In genomic region chr19:1038995-1039645, GRCh38 we compare ENCODE assay signal across 10 cellular contexts. TPM values are rescaled to one million over a fixed set of nuclear protein-coding genes. Genes with fewer than 3 reads are reported as not detected.
DNase-seq lines count a peak whose midpoint lies in the region; ATAC-seq, FAIRE-seq and TF ChIP-seq lines count a peak whose summit lies in the region.
"Had no signal": no experiment of that assay in that cellular context is flagged by ENCODE, and none has a peak within 500 bp of the region (broad histone marks: within the 10 kb centered on the region; RNA-seq: fewer than 3 reads in every experiment).

No MANE protein-coding gene starts in this region.

- intact Hi-C loops in PC-3 (cut with micrococcal nuclease): no loop called here

- H3K36me3 ChIP-seq in GM06990 (ENCODE audit: control insufficient read depth, insufficient read depth, low read length) (peaks cover 18% of the 10 kb centered on the region), PC-3 (ENCODE audit: low read depth, low read length) (no peaks in the 10 kb centered on the region; the same call in 1 of the 2 replicates), H1 (ENCODE audit: control insufficient read depth in 2 of 4, insufficient read depth in 4 of 4, low read length in 3 of 4) (peaks cover 11 to 19% (median 17%) of the 10 kb centered on the region in 4 experiments)
- H3K36me3 ChIP-seq: pancreas had no signal

- CTCF ChIA-PET in PC-3 (lab: Charles Lee) (no interaction called here), H1 (lab: Charles Lee; ENCODE audit: partially characterized antibody) (interaction anchor here (0.8 to 4.8 kb wide), 10 partner anchors 9 to 223 kb away, joined by 3 to 27 read pairs (median 4); partner anchors contain the start of gene ARHGAP45)

- H3K4me2 ChIP-seq in PC-3 (ENCODE audit: low read length) (peak overlapping the region; percentile 95), H1 (ENCODE audit: insufficient read depth in 1 of 2, low read depth in 2 of 2, low read length in 2 of 2) (peak overlapping the region; percentile 64 to 90)

- no peak for TF ChIP-seq EP300 in H1 (IDR thresholded peaks at IDR 0.05; ENCODE audit: borderline replicate concordance in 1 of 2, low read depth in 2 of 2, low read length in 2 of 2)

- peak in 1 of 2 experiments; percentile 71; a peak in 2 of 3 replicates for TF ChIP-seq POLR2A in H1 (IDR thresholded peaks at IDR 0.05; ENCODE audit: control extremely low read depth in 1 of 2, low read depth in 2 of 2, low read length in 2 of 2)

- H3K14ac ChIP-seq in H1 (ENCODE audit: insufficient read length): no peak overlapping the region

- H2BK120ac ChIP-seq in H1 (replicated peaks; ENCODE audit: low read depth, low read length): no peak overlapping the region

- H3K56ac ChIP-seq in H1 (replicated peaks; ENCODE audit: insufficient read length, low read depth, low read length): no peak overlapping the region

- peaks cover 10% of the 10 kb centered on the region for H3K23me2 ChIP-seq in H1 (ENCODE audit: low read depth, low read length)

- H3K9me3 ChIP-seq in PC-3 (ENCODE audit: low read length): no peaks in the 10 kb centered on the region
- H3K9me3 ChIP-seq in H1 (ENCODE audit: insufficient read depth in 2 of 2, low read depth in 1 of 2, low read length in 1 of 2): no peaks in the 10 kb centered on the region
- H3K9me3 ChIP-seq: pancreas had no signal

- POLR2A ChIA-PET in PC-3 (lab: Charles Lee; ENCODE audit: unreplicated experiment): interaction anchor here (0.6 kb wide), 1 partner anchor 134 kb away, joined by 16 read pairs; no protein-coding TSS in a partner anchor
- POLR2A ChIA-PET in H1 (lab: Charles Lee; ENCODE audit: partially characterized antibody): interaction anchor here (0.8 to 16.4 kb wide), 23 partner anchors 9 to 401 kb away, joined by 3 to 509 read pairs (median 6); partner anchors contain the start of genes ARHGAP45, CIRBP, CNN2 and GPX4

- H3K4me3 ChIP-seq in GM06990 (replicated peaks; ENCODE audit: low read depth, low read length) (peak overlapping the region; percentile 40), PC-3 (ENCODE audit: low read length) (peak overlapping the region; percentile 77), H1 (ENCODE audit: extremely low read depth in 1 of 4, insufficient read depth in 2 of 4, low read depth in 3 of 4, low read length in 4 of 4) (peak overlapping the region; percentile 11 to 65 (median 35); a peak in 6 of 8 replicates)

- H3K4ac ChIP-seq in H1 (replicated peaks; ENCODE audit: insufficient read length, low read depth, low read length): no peak overlapping the region

- peak overlapping the region; percentile 60; the same call in 1 of the 2 replicates for H2BK5ac ChIP-seq in H1 (ENCODE audit: low read depth, low read length)

- TF ChIP-seq CTCF in GM06990 (IDR thresholded peaks at IDR 0.05; ENCODE audit: insufficient read depth, low read length, poor library complexity, severe bottlenecking) (no peak), PC-3 (conservative IDR thresholded peaks at IDR 0.05; ENCODE audit: low read depth, low read length) (no peak), H1 (IDR thresholded peaks at IDR 0.05; ENCODE audit: control extremely low read depth in 1 of 3, insufficient read depth in 1 of 3, low read depth in 1 of 3, low read length in 3 of 3) (no peak), progenitor cell of endocrine pancreas (IDR thresholded peaks at IDR 0.05; ENCODE audit: unreplicated experiment) (no peak)

- no peak overlapping the region for H4K91ac ChIP-seq in H1 (replicated peaks; ENCODE audit: insufficient read length, low read length)

- no peak overlapping the region for H2AK5ac ChIP-seq in H1 (ENCODE audit: low read depth, low read length)

- peaks cover 16% of the 10 kb centered on the region; the same call in 1 of the 2 replicates for H3K4me1 ChIP-seq in PC-3 (ENCODE audit: insufficient read depth, low read length)
- H3K4me1 ChIP-seq in H1 (replicated peaks in 1 of 4; ENCODE audit: control insufficient read depth in 3 of 4, insufficient read depth in 4 of 4, low read length in 3 of 4): peaks cover 0 to 10% (median 9%) of the 10 kb centered on the region in 4 experiments; a peak in 6 of 7 replicates

- H4K5ac ChIP-seq in H1 (ENCODE audit: insufficient read length, low read depth, low read length): no peak overlapping the region

- no peak overlapping the region for H2BK12ac ChIP-seq in H1 (ENCODE audit: low read depth, low read length)

- H3K4me3 Mint-ChIP-seq in progenitor cell of endocrine pancreas (ENCODE audit: low read depth): no peak overlapping the region

- no peaks in the 10 kb centered on the region for H3K9me3 Mint-ChIP-seq in progenitor cell of endocrine pancreas (ENCODE audit: low read depth)

- H3K27me3 ChIP-seq in GM06990 (replicated peaks; ENCODE audit: control insufficient read depth, insufficient read depth, low read length) (no peaks in the 10 kb centered on the region), PC-3 (ENCODE audit: low read length) (no peaks in the 10 kb centered on the region), H1 (replicated peaks in 1 of 4; ENCODE audit: control insufficient read depth in 3 of 4, extremely low read depth in 1 of 4, insufficient read depth in 3 of 4, low read length in 3 of 4) (no peaks in the 10 kb centered on the region)
- H3K27me3 ChIP-seq: pancreas had no signal

- H2BK20ac ChIP-seq in H1 (ENCODE audit: low read length): no peak overlapping the region

- WGBS in H1 (ENCODE audit: extremely low coverage in 1 of 2, insufficient coverage in 1 of 2, insufficient read length in 1 of 2, insufficient replicate concordance in 2 of 2, low coverage in 1 of 2, low lambda C conversion rate in 2 of 2, missing lambda C conversion rate in 1 of 2), 2 experiments: 77% methylated on average over 22 of the region's 22 CpGs; no CpG with 5 or more reads in 1 of the 2 experiments

- no peaks in the 10 kb centered on the region for H3F3A ChIP-seq in PC-3 (ENCODE audit: low read length, unreplicated experiment)

- no peak overlapping the region for H3K23ac ChIP-seq in H1 (ENCODE audit: insufficient read length)

- H3K79me1 ChIP-seq in H1 (ENCODE audit: low read depth, low read length): no peaks in the 10 kb centered on the region

- peaks cover 7% of the 10 kb centered on the region for H3K4me1 Mint-ChIP-seq in progenitor cell of endocrine pancreas (ENCODE audit: low read depth)

- H3K27ac ChIP-seq in PC-3 (ENCODE audit: low read length) (no peak overlapping the region), H1 (ENCODE audit: low read depth, low read length) (0 out of 2 replicates have a peak overlapping the region, but pooled peaks have one; percentile 9)

- no peaks in the 10 kb centered on the region for H3K79me2 ChIP-seq in PC-3 (ENCODE audit: low read length)
- H3K79me2 ChIP-seq in H1 (ENCODE audit: control insufficient read depth in 1 of 2, insufficient read depth in 2 of 2, low read length in 2 of 2): no peaks in the 10 kb centered on the region

- no TSS peak for BruUV-seq in PC-3 (replicated peaks; lab: Mats Ljungman, UMichigan)

- H4K20me1 ChIP-seq in PC-3 (ENCODE audit: low read length) (no peaks in the 10 kb centered on the region), H1 (replicated peaks in 1 of 2; ENCODE audit: control insufficient read depth in 1 of 2, insufficient read depth in 2 of 2, low read length in 2 of 2) (peaks cover 0 to 12% of the 10 kb centered on the region in 2 experiments)

- no peaks in the 10 kb centered on the region for H3K9me2 ChIP-seq in PC-3 (replicated peaks; ENCODE audit: low read length)

- no peak for ATAC-seq in PC-3

- peaks cover 16% of the 10 kb centered on the region for H3K36me3 Mint-ChIP-seq in progenitor cell of endocrine pancreas (ENCODE audit: insufficient read depth)

- H2AFZ ChIP-seq in PC-3 (ENCODE audit: low read length) (peak overlapping the region; percentile 63), H1 (ENCODE audit: low read length) (no peak overlapping the region)

- H2BK15ac ChIP-seq in H1 (ENCODE audit: low read length): no peak overlapping the region

- no peak for TF ChIP-seq RAD21 in H1 (IDR thresholded peaks at IDR 0.05 in 1 of 2, conservative IDR thresholded peaks at IDR 0.05 in 1 of 2; ENCODE audit: low read depth in 2 of 2, low read length in 2 of 2)

- H3K27me3 Mint-ChIP-seq in progenitor cell of endocrine pancreas: no peaks in the 10 kb centered on the region

- DNase-seq in GM06990 (ENCODE audit: extremely low read depth, insufficient read length): no peak
- no peak for DNase-seq in PC-3
- peak in 1 of 2 experiments; percentile 63 for DNase-seq in H1 (ENCODE audit: low read depth in 1 of 2, low spot score in 2 of 2)
- no peak for DNase-seq in progenitor cell of endocrine pancreas (ENCODE audit: low spot score, unreplicated experiment)
- DNase-seq in GM19238 (ENCODE audit: insufficient read length, low spot score): no peak
- DNase-seq in Ammon's horn (ENCODE audit: low spot score): no peak
- no peak for DNase-seq in iPS-NIHi11 (ENCODE audit: low spot score)
- no peak for DNase-seq in NCI-H146 (lab: John Stamatoyannopoulos, UW)

- no peak overlapping the region for H3K18ac ChIP-seq in H1 (ENCODE audit: extremely low read depth, low read length)

- H3K9ac ChIP-seq in PC-3 (ENCODE audit: low read length) (no peak overlapping the region), H1 (replicated peaks in 1 of 4; ENCODE audit: extremely low read depth in 1 of 4, low read depth in 3 of 4, low read length in 3 of 4) (no peak overlapping the region; a peak in 1 of 7 replicates)

- H3K27ac Mint-ChIP-seq in progenitor cell of endocrine pancreas: peak overlapping the region; percentile 65

- no peak for FAIRE-seq in H1 (lab: Jason Lieb, UNC)
- FAIRE-seq: pancreas had no signal

- no peak overlapping the region for H4K8ac ChIP-seq in H1 (ENCODE audit: extremely low read depth, insufficient read depth, low read length)

RNA-seq across cellular contexts. Expression of gene ABCA7, which starts 0.8 kb away (rescaled TPM):
- total RNA-seq in PC-3 (2014; rRNA removed): 27.3 and 31.3 TPM in 2 replicates
- 25.6 and 29.7 TPM in 2 replicates for total RNA-seq in H1 (2021; fragmentation: NEBNext Ultra II Directional; extraction: Animal tissue kit (Norgen Biotek cat#: 25700))
- 10.4 and 17.4 TPM in 2 replicates for polyA plus RNA-seq in H1 (2011; rRNA removed)
- polyA plus RNA-seq in H1 (2011; cell fraction: cytosol; rRNA removed): 11.0 TPM
- polyA plus RNA-seq in H1 (2011; cell fraction: nucleus; rRNA removed): 75.8 TPM
- polyA plus RNA-seq in H1 (2012, experiment 1 of 2): 24.0 to 35.6 TPM (median 26.9 TPM) in 4 replicates
- polyA plus RNA-seq in H1 (2012, experiment 2 of 2): 20.8 TPM
- 22.9 TPM for polyA plus RNA-seq in H1 (2013, experiment 1 of 2)
- polyA plus RNA-seq in H1 (2013, experiment 2 of 2): 19.2 TPM
- 7.3 and 11.6 TPM in 2 replicates for polyA minus RNA-seq in H1 (2011; rRNA and poly(A)+ RNA removed)
- polyA minus RNA-seq in H1 (2011; cell fraction: cytosol; rRNA and poly(A)+ RNA removed): 17.7 TPM
- polyA minus RNA-seq in H1 (2011; cell fraction: nucleus; rRNA and poly(A)+ RNA removed): 32.0 TPM
- total RNA-seq in progenitor cell of endocrine pancreas: 54.6 and 57.3 TPM in 2 replicates

RNA-seq across cellular contexts. Expression of gene CNN2, which starts 12.7 kb away (rescaled TPM):
- total RNA-seq in PC-3 (2014; rRNA removed) (97.9 and 107 TPM in 2 replicates), progenitor cell of endocrine pancreas (225 and 226 TPM in 2 replicates)
- total RNA-seq in H1 (2021; fragmentation: NEBNext Ultra II Directional; extraction: Animal tissue kit (Norgen Biotek cat#: 25700)): 522 and 551 TPM in 2 replicates
- 189 and 349 TPM in 2 replicates for polyA plus RNA-seq in H1 (2011; rRNA removed)
- 238 TPM for polyA plus RNA-seq in H1 (2011; cell fraction: cytosol; rRNA removed)
- 235 TPM for polyA plus RNA-seq in H1 (2011; cell fraction: nucleus; rRNA removed)
- 294 to 464 TPM (median 423 TPM) in 4 replicates for polyA plus RNA-seq in H1 (2012, experiment 1 of 2)
- polyA plus RNA-seq in H1 (2012, experiment 2 of 2): 443 TPM
- 346 TPM for polyA plus RNA-seq in H1 (2013, experiment 1 of 2)
- polyA plus RNA-seq in H1 (2013, experiment 2 of 2): 345 TPM
- polyA minus RNA-seq in H1 (2011; rRNA and poly(A)+ RNA removed): 314 and 396 TPM in 2 replicates
- 453 TPM for polyA minus RNA-seq in H1 (2011; cell fraction: cytosol; rRNA and poly(A)+ RNA removed)
- 127 TPM for polyA minus RNA-seq in H1 (2011; cell fraction: nucleus; rRNA and poly(A)+ RNA removed)

RNA-seq across cellular contexts. Expression of gene RNU6-2, which starts 17.8 kb away (rescaled TPM):
- total RNA-seq in PC-3 (2014; rRNA removed): not detected in 2 replicates
- total RNA-seq in H1 (2021; fragmentation: NEBNext Ultra II Directional; extraction: Animal tissue kit (Norgen Biotek cat#: 25700)): not detected in 2 replicates
- polyA plus RNA-seq in H1 (2011; rRNA removed): not detected in 2 replicates
- polyA plus RNA-seq in H1 (2011; cell fraction: cytosol; rRNA removed): not detected
- not detected for polyA plus RNA-seq in H1 (2011; cell fraction: nucleus; rRNA removed)
- not detected in 4 replicates for polyA plus RNA-seq in H1 (2012, experiment 1 of 2)
- not detected for polyA plus RNA-seq in H1 (2012, experiment 2 of 2)
- not detected for polyA plus RNA-seq in H1 (2013, experiment 1 of 2)
- not detected for polyA plus RNA-seq in H1 (2013, experiment 2 of 2)
- polyA minus RNA-seq in H1 (2011; rRNA and poly(A)+ RNA removed): under 0.01 TPM in 1 of 2 replicates, not detected in the other
- not detected for polyA minus RNA-seq in H1 (2011; cell fraction: cytosol; rRNA and poly(A)+ RNA removed)
- polyA minus RNA-seq in H1 (2011; cell fraction: nucleus; rRNA and poly(A)+ RNA removed): not detected
- total RNA-seq in progenitor cell of endocrine pancreas: not detected in 2 replicates
- total RNA-seq: pancreas had no signal
- polyA plus RNA-seq: adipose tissue, pancreas had no signal

RNA-seq across cellular contexts. Expression of gene TMEM259, which starts 18.2 kb away (rescaled TPM):
- total RNA-seq in PC-3 (2014; rRNA removed) (136 and 162 TPM in 2 replicates), progenitor cell of endocrine pancreas (171 and 199 TPM in 2 replicates)
- total RNA-seq in H1 (2021; fragmentation: NEBNext Ultra II Directional; extraction: Animal tissue kit (Norgen Biotek cat#: 25700)): 140 and 142 TPM in 2 replicates
- polyA plus RNA-seq in H1 (2011; rRNA removed): 243 and 343 TPM in 2 replicates
- polyA plus RNA-seq in H1 (2011; cell fraction: cytosol; rRNA removed): 180 TPM
- 1,170 TPM for polyA plus RNA-seq in H1 (2011; cell fraction: nucleus; rRNA removed)
- polyA plus RNA-seq in H1 (2012, experiment 1 of 2): 46.9 to 137 TPM (median 125 TPM) in 4 replicates
- polyA plus RNA-seq in H1 (2012, experiment 2 of 2): 87.4 TPM
- polyA plus RNA-seq in H1 (2013, experiment 1 of 2): 171 TPM
- 163 TPM for polyA plus RNA-seq in H1 (2013, experiment 2 of 2)
- 45.5 and 54.1 TPM in 2 replicates for polyA minus RNA-seq in H1 (2011; rRNA and poly(A)+ RNA removed)
- 55.7 TPM for polyA minus RNA-seq in H1 (2011; cell fraction: cytosol; rRNA and poly(A)+ RNA removed)
- polyA minus RNA-seq in H1 (2011; cell fraction: nucleus; rRNA and poly(A)+ RNA removed): 124 TPM

RNA-seq across cellular contexts. Expression of gene ARHGAP45, which starts 27.8 kb away (rescaled TPM):
- total RNA-seq in PC-3 (2014; rRNA removed) (45.3 and 68.4 TPM in 2 replicates), progenitor cell of endocrine pancreas (6.1 and 8.1 TPM in 2 replicates)
- total RNA-seq in H1 (2021; fragmentation: NEBNext Ultra II Directional; extraction: Animal tissue kit (Norgen Biotek cat#: 25700)): 41.8 and 43.6 TPM in 2 replicates
- 31.4 and 40.2 TPM in 2 replicates for polyA plus RNA-seq in H1 (2011; rRNA removed)
- polyA plus RNA-seq in H1 (2011; cell fraction: cytosol; rRNA removed): 36.8 TPM
- polyA plus RNA-seq in H1 (2011; cell fraction: nucleus; rRNA removed): 67.4 TPM
- 26.5 to 43.1 TPM (median 35.3 TPM) in 4 replicates for polyA plus RNA-seq in H1 (2012, experiment 1 of 2)
- 29.2 TPM for polyA plus RNA-seq in H1 (2012, experiment 2 of 2)
- 16.7 TPM for polyA plus RNA-seq in H1 (2013, experiment 1 of 2)
- polyA plus RNA-seq in H1 (2013, experiment 2 of 2): 16.2 TPM
- 13.6 and 19.9 TPM in 2 replicates for polyA minus RNA-seq in H1 (2011; rRNA and poly(A)+ RNA removed)
- polyA minus RNA-seq in H1 (2011; cell fraction: cytosol; rRNA and poly(A)+ RNA removed): 28.4 TPM
- 25.1 TPM for polyA minus RNA-seq in H1 (2011; cell fraction: nucleus; rRNA and poly(A)+ RNA removed)
